Comparison of ENCODE assay signal across 1 cellular context in genomic region chr2:33475381-33476099, GRCh38.
A peak's percentile ranks its signal among the peaks of the same experiment; 100 is the strongest.
TF ChIP-seq lines count a peak whose summit lies in the region.

No MANE protein-coding gene starts in this region.

TF ChIP-seq in K562, 482 proteins besides CTCF, POLR2A, EP300 and RAD21 (continued from another document):
- TF ChIP-seq ZNF318 (IDR thresholded peaks at IDR 0.05; ENCODE audit: borderline replicate concordance in 1 of 2, low read depth in 1 of 2) (peak in 1 of 2 experiments; percentile 72; a peak in 1 of 4 replicates), MNT (conservative IDR thresholded peaks at IDR 0.05) (no peak), SUPT5H (IDR thresholded peaks at IDR 0.05) (no peak), BRD9 (IDR thresholded peaks at IDR 0.05; ENCODE audit: low read depth, partially characterized antibody) (no peak), GABPB1 (CRISPR knock-in tag; IDR thresholded peaks at IDR 0.05) (0 out of 2 replicates have a peak, but pooled peaks have one; percentile 59), PKNOX1 (IDR thresholded peaks at IDR 0.05) (no peak), CREB1 (IDR thresholded peaks at IDR 0.05) (no peak), CREB1 (CRISPR knock-in tag; IDR thresholded peaks at IDR 0.05) (peak; percentile 62; the same call in 1 of the 2 replicates), BACH1 (tag; IDR thresholded peaks at IDR 0.05) (no peak), MYNN (IDR thresholded peaks at IDR 0.05) (0 out of 2 replicates have a peak, but pooled peaks have one; percentile 58), MYNN (CRISPR knock-in tag; IDR thresholded peaks at IDR 0.05) (no peak), SMAD4 (CRISPR knock-in tag; conservative IDR thresholded peaks at IDR 0.05) (peak; percentile 75), RNF2 (IDR thresholded peaks at IDR 0.05) (0 out of 2 replicates have a peak, but pooled peaks have one; percentile 42), STAG1 (CRISPR knock-in tag; IDR thresholded peaks at IDR 0.05; ENCODE audit: borderline replicate concordance) (no peak), ZC3H11A (IDR thresholded peaks at IDR 0.05; ENCODE audit: low read depth, low read length) (no peak), ATF1 (CRISPR knock-in tag; IDR thresholded peaks at IDR 0.05) (no peak), ATF1 (tag; IDR thresholded peaks at IDR 0.05) (peak; percentile 56)
- TF ChIP-seq, protein P1, sequence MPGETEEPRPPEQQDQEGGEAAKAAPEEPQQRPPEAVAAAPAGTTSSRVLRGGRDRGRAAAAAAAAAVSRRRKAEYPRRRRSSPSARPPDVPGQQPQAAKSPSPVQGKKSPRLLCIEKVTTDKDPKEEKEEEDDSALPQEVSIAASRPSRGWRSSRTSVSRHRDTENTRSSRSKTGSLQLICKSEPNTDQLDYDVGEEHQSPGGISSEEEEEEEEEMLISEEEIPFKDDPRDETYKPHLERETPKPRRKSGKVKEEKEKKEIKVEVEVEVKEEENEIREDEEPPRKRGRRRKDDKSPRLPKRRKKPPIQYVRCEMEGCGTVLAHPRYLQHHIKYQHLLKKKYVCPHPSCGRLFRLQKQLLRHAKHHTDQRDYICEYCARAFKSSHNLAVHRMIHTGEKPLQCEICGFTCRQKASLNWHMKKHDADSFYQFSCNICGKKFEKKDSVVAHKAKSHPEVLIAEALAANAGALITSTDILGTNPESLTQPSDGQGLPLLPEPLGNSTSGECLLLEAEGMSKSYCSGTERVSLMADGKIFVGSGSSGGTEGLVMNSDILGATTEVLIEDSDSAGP (CRISPR knock-in tag; IDR thresholded peaks at IDR 0.05) = 0 out of 2 replicates have a peak, but pooled peaks have one; percentile 28
- TF ChIP-seq, protein P2, sequence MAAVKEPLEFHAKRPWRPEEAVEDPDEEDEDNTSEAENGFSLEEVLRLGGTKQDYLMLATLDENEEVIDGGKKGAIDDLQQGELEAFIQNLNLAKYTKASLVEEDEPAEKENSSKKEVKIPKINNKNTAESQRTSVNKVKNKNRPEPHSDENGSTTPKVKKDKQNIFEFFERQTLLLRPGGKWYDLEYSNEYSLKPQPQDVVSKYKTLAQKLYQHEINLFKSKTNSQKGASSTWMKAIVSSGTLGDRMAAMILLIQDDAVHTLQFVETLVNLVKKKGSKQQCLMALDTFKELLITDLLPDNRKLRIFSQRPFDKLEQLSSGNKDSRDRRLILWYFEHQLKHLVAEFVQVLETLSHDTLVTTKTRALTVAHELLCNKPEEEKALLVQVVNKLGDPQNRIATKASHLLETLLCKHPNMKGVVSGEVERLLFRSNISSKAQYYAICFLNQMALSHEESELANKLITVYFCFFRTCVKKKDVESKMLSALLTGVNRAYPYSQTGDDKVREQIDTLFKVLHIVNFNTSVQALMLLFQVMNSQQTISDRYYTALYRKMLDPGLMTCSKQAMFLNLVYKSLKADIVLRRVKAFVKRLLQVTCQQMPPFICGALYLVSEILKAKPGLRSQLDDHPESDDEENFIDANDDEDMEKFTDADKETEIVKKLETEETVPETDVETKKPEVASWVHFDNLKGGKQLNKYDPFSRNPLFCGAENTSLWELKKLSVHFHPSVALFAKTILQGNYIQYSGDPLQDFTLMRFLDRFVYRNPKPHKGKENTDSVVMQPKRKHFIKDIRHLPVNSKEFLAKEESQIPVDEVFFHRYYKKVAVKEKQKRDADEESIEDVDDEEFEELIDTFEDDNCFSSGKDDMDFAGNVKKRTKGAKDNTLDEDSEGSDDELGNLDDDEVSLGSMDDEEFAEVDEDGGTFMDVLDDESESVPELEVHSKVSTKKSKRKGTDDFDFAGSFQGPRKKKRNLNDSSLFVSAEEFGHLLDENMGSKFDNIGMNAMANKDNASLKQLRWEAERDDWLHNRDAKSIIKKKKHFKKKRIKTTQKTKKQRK (IDR thresholded peaks at IDR 0.05; ENCODE audit: borderline replicate concordance, low read depth, low read length) = no peak
- TF ChIP-seq, protein P3, sequence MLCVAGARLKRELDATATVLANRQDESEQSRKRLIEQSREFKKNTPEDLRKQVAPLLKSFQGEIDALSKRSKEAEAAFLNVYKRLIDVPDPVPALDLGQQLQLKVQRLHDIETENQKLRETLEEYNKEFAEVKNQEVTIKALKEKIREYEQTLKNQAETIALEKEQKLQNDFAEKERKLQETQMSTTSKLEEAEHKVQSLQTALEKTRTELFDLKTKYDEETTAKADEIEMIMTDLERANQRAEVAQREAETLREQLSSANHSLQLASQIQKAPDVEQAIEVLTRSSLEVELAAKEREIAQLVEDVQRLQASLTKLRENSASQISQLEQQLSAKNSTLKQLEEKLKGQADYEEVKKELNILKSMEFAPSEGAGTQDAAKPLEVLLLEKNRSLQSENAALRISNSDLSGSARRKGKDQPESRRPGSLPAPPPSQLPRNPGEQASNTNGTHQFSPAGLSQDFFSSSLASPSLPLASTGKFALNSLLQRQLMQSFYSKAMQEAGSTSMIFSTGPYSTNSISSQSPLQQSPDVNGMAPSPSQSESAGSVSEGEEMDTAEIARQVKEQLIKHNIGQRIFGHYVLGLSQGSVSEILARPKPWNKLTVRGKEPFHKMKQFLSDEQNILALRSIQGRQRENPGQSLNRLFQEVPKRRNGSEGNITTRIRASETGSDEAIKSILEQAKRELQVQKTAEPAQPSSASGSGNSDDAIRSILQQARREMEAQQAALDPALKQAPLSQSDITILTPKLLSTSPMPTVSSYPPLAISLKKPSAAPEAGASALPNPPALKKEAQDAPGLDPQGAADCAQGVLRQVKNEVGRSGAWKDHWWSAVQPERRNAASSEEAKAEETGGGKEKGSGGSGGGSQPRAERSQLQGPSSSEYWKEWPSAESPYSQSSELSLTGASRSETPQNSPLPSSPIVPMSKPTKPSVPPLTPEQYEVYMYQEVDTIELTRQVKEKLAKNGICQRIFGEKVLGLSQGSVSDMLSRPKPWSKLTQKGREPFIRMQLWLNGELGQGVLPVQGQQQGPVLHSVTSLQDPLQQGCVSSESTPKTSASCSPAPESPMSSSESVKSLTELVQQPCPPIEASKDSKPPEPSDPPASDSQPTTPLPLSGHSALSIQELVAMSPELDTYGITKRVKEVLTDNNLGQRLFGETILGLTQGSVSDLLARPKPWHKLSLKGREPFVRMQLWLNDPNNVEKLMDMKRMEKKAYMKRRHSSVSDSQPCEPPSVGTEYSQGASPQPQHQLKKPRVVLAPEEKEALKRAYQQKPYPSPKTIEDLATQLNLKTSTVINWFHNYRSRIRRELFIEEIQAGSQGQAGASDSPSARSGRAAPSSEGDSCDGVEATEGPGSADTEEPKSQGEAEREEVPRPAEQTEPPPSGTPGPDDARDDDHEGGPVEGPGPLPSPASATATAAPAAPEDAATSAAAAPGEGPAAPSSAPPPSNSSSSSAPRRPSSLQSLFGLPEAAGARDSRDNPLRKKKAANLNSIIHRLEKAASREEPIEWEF (CRISPR knock-in tag; IDR thresholded peaks at IDR 0.05) = no peak
